Comparison of ENCODE assay signal across 18 cellular contexts in the genomic region with DNA sequence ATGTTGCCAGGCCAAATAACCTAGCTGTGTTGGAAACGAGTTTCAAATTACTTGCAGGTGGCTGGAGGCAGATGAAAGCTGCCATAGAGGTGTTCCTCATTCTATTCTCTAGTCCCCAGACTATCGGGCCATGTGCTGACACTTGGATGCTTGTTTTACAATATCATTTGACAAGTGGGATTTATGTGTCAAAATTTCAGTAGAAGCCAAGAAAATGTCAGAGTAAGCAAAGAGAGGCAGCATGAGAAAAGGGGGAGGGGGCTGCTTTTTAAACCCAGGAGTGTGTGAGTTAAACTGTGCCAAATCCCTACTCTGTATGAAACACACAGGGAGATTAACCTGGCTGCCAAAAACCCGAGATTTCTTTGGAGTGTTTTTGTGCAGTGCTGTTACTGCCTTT.
"Had no signal": no experiment of that assay in that cellular context is flagged by ENCODE, and none has a peak within 500 bp of the region (broad histone marks: within the 10 kb centered on the region; RNA-seq: fewer than 3 reads in every experiment).

No MANE protein-coding gene starts in this region.

- DNase-seq: colonic mucosa; dermis blood vessel endothelial cell; erythroblast; foreskin melanocyte; head of caudate nucleus; hypothalamus; kidney glomerular epithelial cell; left lung; lower lobe of right lung; natural killer cell; right lobe of liver; spleen; stimulated activated CD4-positive, alpha-beta T cell treated with anti-CD3 and anti-CD28 coated beads, Interleukin-15, amount 100 ng/mL, for 24 hours; stimulated activated CD4-positive, alpha-beta T cell treated with anti-CD3 and anti-CD28 coated beads, Interleukin-1b, Interleukin-23, amount 100 ng/mL, for 48 hours; stimulated activated CD4-positive, alpha-beta T cell treated with anti-CD3 and anti-CD28 coated beads, Interleukin-4, amount 100 ng/mL, for 24 hours; tibial artery; upper lobe of left lung; uterus had no signal
